In genomic region chr1:116465845-116466685, GRCh38 we compare ENCODE assay signal across 1 cellular context.
TF ChIP-seq lines count a peak whose summit lies in the region.

No MANE protein-coding gene starts in this region.

TF ChIP-seq in HepG2, 621 proteins besides CTCF, POLR2A, EP300 and RAD21 (continued from another document and continues in another):
- peak; percentile 54; the same call in 1 of the 2 replicates for TF ChIP-seq KDM5B (CRISPR knock-in tag; IDR thresholded peaks at IDR 0.05; ENCODE audit: borderline replicate concordance)
- TF ChIP-seq PBX2 (CRISPR knock-in tag; IDR thresholded peaks at IDR 0.05): no peak
- 0 out of 2 replicates have a peak, but pooled peaks have one; percentile 34 for TF ChIP-seq BHLHE40 (IDR thresholded peaks at IDR 0.05; ENCODE audit: low read length)
- no peak for TF ChIP-seq E2F5 (CRISPR knock-in tag; conservative IDR thresholded peaks at IDR 0.05)
- TF ChIP-seq ZNF589 (CRISPR knock-in tag; conservative IDR thresholded peaks at IDR 0.05): no peak
- TF ChIP-seq POGK (CRISPR knock-in tag; conservative IDR thresholded peaks at IDR 0.05): 0 out of 2 replicates have a peak, but pooled peaks have one; percentile 52
- peak; percentile 84; the same call in 1 of the 2 replicates for TF ChIP-seq XBP1 (CRISPR knock-in tag; IDR thresholded peaks at IDR 0.05)
- TF ChIP-seq GABPB1 (CRISPR knock-in tag; IDR thresholded peaks at IDR 0.05): no peak
- TF ChIP-seq ZFP41 (CRISPR knock-in tag; IDR thresholded peaks at IDR 0.05; ENCODE audit: borderline replicate concordance): no peak
- 0 out of 2 replicates have a peak, but pooled peaks have one; percentile 55 for TF ChIP-seq DMAP1 (CRISPR knock-in tag; IDR thresholded peaks at IDR 0.05)
- TF ChIP-seq SMARCE1 (IDR thresholded peaks at IDR 0.05; ENCODE audit: borderline replicate concordance): no peak
- no peak for TF ChIP-seq ZNF276 (CRISPR knock-in tag; IDR thresholded peaks at IDR 0.05; ENCODE audit: low read depth)
- peak; percentile 68; the same call in 1 of the 2 replicates for TF ChIP-seq ZNF580 (CRISPR knock-in tag; IDR thresholded peaks at IDR 0.05; ENCODE audit: borderline replicate concordance, low read depth)
- TF ChIP-seq RFX1 (IDR thresholded peaks at IDR 0.05): no peak
- TF ChIP-seq SALL1 (CRISPR knock-in tag; IDR thresholded peaks at IDR 0.05): peak; percentile 89
- TF ChIP-seq CBX5 (CRISPR knock-in tag; IDR thresholded peaks at IDR 0.05; ENCODE audit: borderline replicate concordance): no peak
- peak; percentile 86 for TF ChIP-seq ERF (CRISPR knock-in tag; IDR thresholded peaks at IDR 0.05)
- peak; percentile 39; the same call in 1 of the 2 replicates for TF ChIP-seq ELF1 (CRISPR knock-in tag; IDR thresholded peaks at IDR 0.05)
- no peak for TF ChIP-seq HINFP (CRISPR knock-in tag; IDR thresholded peaks at IDR 0.05; ENCODE audit: low read depth)
- no peak for TF ChIP-seq ZNF577 (CRISPR knock-in tag; IDR thresholded peaks at IDR 0.05; ENCODE audit: borderline replicate concordance, low read depth)
- TF ChIP-seq GATAD2A (CRISPR knock-in tag; IDR thresholded peaks at IDR 0.05): peak; percentile 89
- no peak for TF ChIP-seq PHF20 (CRISPR knock-in tag; IDR thresholded peaks at IDR 0.05)
- no peak for TF ChIP-seq ZNF34 (CRISPR knock-in tag; IDR thresholded peaks at IDR 0.05; ENCODE audit: borderline replicate concordance)
- no peak for TF ChIP-seq HBP1 (CRISPR knock-in tag; IDR thresholded peaks at IDR 0.05; ENCODE audit: low read depth)
- TF ChIP-seq BORCS8-MEF2B (CRISPR knock-in tag; IDR thresholded peaks at IDR 0.05): no peak
- TF ChIP-seq ZNF878 (CRISPR knock-in tag; IDR thresholded peaks at IDR 0.05): peak; percentile 86; the same call in 1 of the 2 replicates
- TF ChIP-seq NFATC3 (CRISPR knock-in tag; IDR thresholded peaks at IDR 0.05): no peak
- 0 out of 2 replicates have a peak, but pooled peaks have one; percentile 30 for TF ChIP-seq ATF6 (CRISPR knock-in tag; conservative IDR thresholded peaks at IDR 0.05)
- TF ChIP-seq ARNT (IDR thresholded peaks at IDR 0.05): no peak
- 0 out of 2 replicates have a peak, but pooled peaks have one; percentile 27 for TF ChIP-seq ARNTL (CRISPR knock-in tag; IDR thresholded peaks at IDR 0.05)
- no peak for TF ChIP-seq EEA1 (CRISPR knock-in tag; IDR thresholded peaks at IDR 0.05; ENCODE audit: borderline replicate concordance)
- TF ChIP-seq ZNF83 (CRISPR knock-in tag; IDR thresholded peaks at IDR 0.05; ENCODE audit: borderline replicate concordance): no peak
- peak; percentile 97 for TF ChIP-seq PITX1 (CRISPR knock-in tag; IDR thresholded peaks at IDR 0.05)
- no peak for TF ChIP-seq ZSCAN20 (CRISPR knock-in tag; IDR thresholded peaks at IDR 0.05; ENCODE audit: borderline replicate concordance)
- no peak for TF ChIP-seq RAD51 (IDR thresholded peaks at IDR 0.05; ENCODE audit: borderline replicate concordance)
- TF ChIP-seq ZNF20 (CRISPR knock-in tag; IDR thresholded peaks at IDR 0.05): peak; percentile 95; the same call in 1 of the 2 replicates
- TF ChIP-seq ZNF598 (CRISPR knock-in tag; IDR thresholded peaks at IDR 0.05; ENCODE audit: borderline replicate concordance): 0 out of 2 replicates have a peak, but pooled peaks have one; percentile 53
- no peak for TF ChIP-seq ZNF704 (CRISPR knock-in tag; IDR thresholded peaks at IDR 0.05; ENCODE audit: borderline replicate concordance)
- peak; percentile 45; the same call in 1 of the 2 replicates for TF ChIP-seq MXD4 (CRISPR knock-in tag; IDR thresholded peaks at IDR 0.05)
- no peak for TF ChIP-seq HOXA9 (CRISPR knock-in tag; IDR thresholded peaks at IDR 0.05; ENCODE audit: borderline replicate concordance)
- peak; percentile 65; the same call in 1 of the 2 replicates for TF ChIP-seq DR1 (CRISPR knock-in tag; IDR thresholded peaks at IDR 0.05)
- peak; percentile 87 for TF ChIP-seq NCOR1 (IDR thresholded peaks at IDR 0.05; ENCODE audit: borderline replicate concordance, low read length)
- no peak for TF ChIP-seq GPBP1L1 (CRISPR knock-in tag; IDR thresholded peaks at IDR 0.05)
- TF ChIP-seq NCOA5 (CRISPR knock-in tag; IDR thresholded peaks at IDR 0.05): no peak
- no peak for TF ChIP-seq ATF4 (CRISPR knock-in tag; IDR thresholded peaks at IDR 0.05)
- TF ChIP-seq MNT (IDR thresholded peaks at IDR 0.05): no peak
- no peak for TF ChIP-seq DNMT3B (CRISPR knock-in tag; conservative IDR thresholded peaks at IDR 0.05)
- TF ChIP-seq BCL6 (CRISPR knock-in tag; IDR thresholded peaks at IDR 0.05): peak; percentile 90
- TF ChIP-seq ZFP90 (CRISPR knock-in tag; IDR thresholded peaks at IDR 0.05; ENCODE audit: borderline replicate concordance): peak; percentile 73; the same call in 1 of the 2 replicates
- peak; percentile 77; the same call in 1 of the 2 replicates for TF ChIP-seq NFIC (IDR thresholded peaks at IDR 0.05; ENCODE audit: low read length)
- TF ChIP-seq STAT5B (CRISPR knock-in tag; IDR thresholded peaks at IDR 0.05): no peak
- peak; percentile 67; the same call in 1 of the 2 replicates for TF ChIP-seq TBX3 (IDR thresholded peaks at IDR 0.05; ENCODE audit: borderline replicate concordance)
